ENCODE assay signal across 1 cellular context in the genomic region with DNA sequence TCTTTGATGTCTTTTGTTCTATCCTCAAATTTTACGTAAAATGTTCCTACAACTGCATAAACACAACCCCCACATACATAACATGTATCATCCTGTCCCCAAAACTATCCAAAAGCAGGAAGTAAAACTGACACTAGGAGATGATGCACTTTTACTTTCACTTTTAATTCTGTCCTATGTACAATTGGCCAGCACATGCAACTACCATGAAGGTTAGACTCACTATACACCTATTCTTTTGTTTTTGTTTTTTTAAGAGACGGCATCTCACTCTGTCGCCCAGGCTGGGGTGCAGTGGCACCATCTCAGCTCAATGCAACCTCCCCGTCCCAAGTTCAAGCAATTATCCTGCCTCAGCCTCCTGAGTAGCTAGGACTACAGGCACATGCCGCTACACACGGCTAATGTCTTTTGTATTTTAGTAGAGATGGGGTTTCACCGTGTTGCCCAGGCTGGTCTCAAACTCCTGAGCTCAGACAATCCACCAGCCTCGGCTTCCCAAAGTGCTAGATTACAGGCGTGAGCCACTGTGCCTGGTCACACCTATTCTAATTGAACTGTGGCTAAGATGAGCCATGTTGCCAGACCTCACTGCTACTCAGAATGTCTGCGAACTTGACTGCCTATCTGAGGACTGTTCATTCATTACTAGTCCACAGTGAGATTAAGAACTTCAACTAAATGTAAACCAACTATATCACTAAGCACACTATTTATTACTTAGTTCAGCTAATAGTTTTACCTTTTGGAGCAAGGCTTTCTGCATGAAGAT.
TF ChIP-seq lines count a peak whose summit lies in the region.

No MANE protein-coding gene starts in this region.

TF ChIP-seq in IMR-90, 13 proteins besides CTCF, POLR2A, EP300 and RAD21 (continued from another document):
- TF ChIP-seq, protein P1, sequence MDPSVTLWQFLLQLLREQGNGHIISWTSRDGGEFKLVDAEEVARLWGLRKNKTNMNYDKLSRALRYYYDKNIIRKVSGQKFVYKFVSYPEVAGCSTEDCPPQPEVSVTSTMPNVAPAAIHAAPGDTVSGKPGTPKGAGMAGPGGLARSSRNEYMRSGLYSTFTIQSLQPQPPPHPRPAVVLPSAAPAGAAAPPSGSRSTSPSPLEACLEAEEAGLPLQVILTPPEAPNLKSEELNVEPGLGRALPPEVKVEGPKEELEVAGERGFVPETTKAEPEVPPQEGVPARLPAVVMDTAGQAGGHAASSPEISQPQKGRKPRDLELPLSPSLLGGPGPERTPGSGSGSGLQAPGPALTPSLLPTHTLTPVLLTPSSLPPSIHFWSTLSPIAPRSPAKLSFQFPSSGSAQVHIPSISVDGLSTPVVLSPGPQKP (IDR thresholded peaks at IDR 0.05; ENCODE audit: borderline replicate concordance, low read depth, low read length) = no peak
